Comparison of ENCODE assay signal across 25 cellular contexts in genomic region chr12:89448951-89449371, GRCh38.
DNase-seq lines count a peak whose midpoint lies in the region; ATAC-seq, FAIRE-seq and TF ChIP-seq lines count a peak whose summit lies in the region.
"Had no signal": no experiment of that assay in that cellular context is flagged by ENCODE, and none has a peak within 500 bp of the region (broad histone marks: within the 10 kb centered on the region; RNA-seq: fewer than 3 reads in every experiment).

No MANE protein-coding gene starts in this region.

- 35% methylated on average over 2 of the region's 2 CpGs for WGBS in K562 (ENCODE audit: insufficient coverage, low coverage, missing lambda C conversion rate)
- 29% methylated on average over 1 of the region's 2 CpGs for WGBS in mesenchymal stem cell

- peak; percentile 89 for DNase-seq in BJ (ENCODE audit: low read depth)
- peak; percentile 53 for DNase-seq in HFFc6
- DNase-seq in K562 (ENCODE audit: extremely low read depth in 1 of 4, low spot score in 3 of 4) = no peak
- peak; percentile 90 for DNase-seq in mesenchymal stem cell
- no peak for DNase-seq in naive thymus-derived CD4-positive, alpha-beta T cell
- DNase-seq in hepatic stellate cell (ENCODE audit: low spot score) = no peak
- no peak for DNase-seq in NAMALWA (ENCODE audit: low spot score)
- DNase-seq: activated B cell treated with CpG ODN at 0.5 μM for 24 hours; activated CD4-positive, alpha-beta T cell treated with anti-CD3 and anti-CD28 coated beads, Interleukin-2, amount 50 U/mL, for 4 hours; activated effector memory CD4-positive, alpha-beta T cell treated with anti-CD3 and anti-CD28 coated beads, Interleukin-2, amount 50 U/mL, for 16 hours; CD4-positive, alpha-beta T cell; GOT3; heart right ventricle; left ventricle myocardium superior; NCI-H2171; small intestine; stimulated activated CD4-positive, alpha-beta T cell treated with anti-CD3 and anti-CD28 coated beads, Interleukin-4, amount 100 ng/mL, for 1 hour; stimulated activated naive CD4-positive, alpha-beta T cell; T-helper 9 cell; testis had no signal

- no peak overlapping the region for H3K9ac ChIP-seq in K562 (ENCODE audit: insufficient read depth in 1 of 2, low read depth in 2 of 2, low read length in 2 of 2)
- no peak overlapping the region for H3K9ac ChIP-seq in mesenchymal stem cell (ENCODE audit: low read length)

- TF ChIP-seq CTCF in BJ (IDR thresholded peaks at IDR 0.05; ENCODE audit: insufficient read depth, low read depth, low read length) (no peak), HFFc6 (IDR thresholded peaks at IDR 0.05) (no peak), K562 (IDR thresholded peaks at IDR 0.05 in 2 of 3, conservative IDR thresholded peaks at IDR 0.05 in 1 of 3; ENCODE audit: insufficient read depth in 2 of 3, low read depth in 1 of 3, low read length in 3 of 3) (no peak)

- H2AFZ ChIP-seq in K562 (ENCODE audit: low read depth, low read length) = no peak overlapping the region
- no peak overlapping the region for H2AFZ ChIP-seq in mesenchymal stem cell (ENCODE audit: low read depth, low read length)

- H3K9me3 ChIP-seq in K562 (replicated peaks; ENCODE audit: control insufficient read depth, insufficient read depth, low read depth, low read length) (no peaks in the 10 kb centered on the region), mesenchymal stem cell (ENCODE audit: control insufficient read depth, low read length) (no peaks in the 10 kb centered on the region)
- no peaks in the 10 kb centered on the region for H3K9me3 ChIP-seq in naive thymus-derived CD4-positive, alpha-beta T cell (ENCODE audit: control insufficient read depth in 2 of 3, low read length in 3 of 3)
- H3K9me3 ChIP-seq: neutrophil, testis had no signal

- H3K27ac ChIP-seq in K562 (ENCODE audit: extremely low read depth, low read depth, low read length) (no peak overlapping the region), mesenchymal stem cell (ENCODE audit: low read length, poor library complexity, severe bottlenecking) (no peak overlapping the region)
- H3K27ac ChIP-seq in naive thymus-derived CD4-positive, alpha-beta T cell (ENCODE audit: low read depth, low read length) = no peak overlapping the region
- H3K27ac ChIP-seq: cardiac muscle cell, heart right ventricle, neutrophil, testis had no signal

- H2BK120ac ChIP-seq in mesenchymal stem cell (ENCODE audit: low read depth, low read length) = no peak overlapping the region

- ATAC-seq in K562 (no peak; the same call in 2 of the 3 replicates), HG03520 (IDR thresholded peaks at IDR 0.05; ENCODE audit: unreplicated experiment) (no peak)
- ATAC-seq in naive thymus-derived CD4-positive, alpha-beta T cell = no peak
- ATAC-seq: heart right ventricle, left ventricle myocardium superior had no signal

- H3K18ac ChIP-seq in mesenchymal stem cell (ENCODE audit: low read depth in 1 of 2, low read length in 2 of 2) = no peak overlapping the region

- no peak overlapping the region for H2BK15ac ChIP-seq in mesenchymal stem cell (ENCODE audit: low read depth, poor library complexity, severe bottlenecking)

- FAIRE-seq in K562 (lab: Jason Lieb, UNC) = peak; percentile 11
- FAIRE-seq: GM19239 had no signal

- CTCF ChIA-PET in BJ (lab: Yijun Ruan, JAX) (no interaction called here), K562 (lab: Yijun Ruan, JAX; ENCODE audit: low intra/inter-chr PET ratio) (no interaction called here)
- CTCF ChIA-PET in naive thymus-derived CD4-positive, alpha-beta T cell (lab: Charles Lee) = no interaction called here

- H3K4me3 ChIP-seq in BJ (ENCODE audit: low read depth, low read length) (no peak overlapping the region), K562 (no peak overlapping the region), mesenchymal stem cell (ENCODE audit: insufficient read depth in 1 of 2, low read depth in 1 of 2, low read length in 2 of 2) (no peak overlapping the region)
- H3K4me3 ChIP-seq in naive thymus-derived CD4-positive, alpha-beta T cell (ENCODE audit: low read length) = no peak overlapping the region
- H3K4me3 ChIP-seq: cardiac muscle cell, heart right ventricle, testis had no signal

- no peak overlapping the region for H4K91ac ChIP-seq in mesenchymal stem cell (ENCODE audit: low read length)

- H3K9me1 ChIP-seq in K562 (ENCODE audit: control insufficient read depth, insufficient read depth, low read length) = no peaks in the 10 kb centered on the region

- H3K4ac ChIP-seq in mesenchymal stem cell (ENCODE audit: low read depth in 1 of 2, low read length in 2 of 2) = no peak overlapping the region

- no TSS peak for BruUV-seq in K562 (replicated peaks; lab: Mats Ljungman, UMichigan)

- H3K36me3 ChIP-seq in BJ (ENCODE audit: control insufficient read depth, insufficient read depth, low read length) (no peaks in the 10 kb centered on the region), K562 (ENCODE audit: control insufficient read depth, insufficient read depth, low read length) (no peaks in the 10 kb centered on the region), mesenchymal stem cell (ENCODE audit: control insufficient read depth in 1 of 2, insufficient read depth in 2 of 2, low read depth in 1 of 2, low read length in 2 of 2) (peaks cover 0 to 4% of the 10 kb centered on the region in 2 experiments)
- H3K36me3 ChIP-seq in naive thymus-derived CD4-positive, alpha-beta T cell (ENCODE audit: control insufficient read depth in 2 of 3, insufficient read depth in 3 of 3, low read length in 3 of 3) = no peaks in the 10 kb centered on the region
- H3K36me3 ChIP-seq: cardiac muscle cell, heart right ventricle, neutrophil had no signal

- no peak overlapping the region for H2BK5ac ChIP-seq in mesenchymal stem cell (ENCODE audit: low read depth, low read length, poor library complexity, severe bottlenecking)

- peaks cover 5% of the 10 kb centered on the region; the same call in 1 of the 2 replicates for H3K9me3 Mint-ChIP-seq in HFFc6
- H3K9me3 Mint-ChIP-seq in naive thymus-derived CD4-positive, alpha-beta T cell = peaks cover 0 to 16% (median 0%) of the 10 kb centered on the region in 11 donors
- H3K9me3 Mint-ChIP-seq: activated B cell treated with CpG ODN at 0.5 μM for 24 hours; CD4-positive, alpha-beta T cell; dendritic cell treated with granulocyte-macrophage colony-stimulating factor and Interleukin-4, amounts not matched to agents 40 ng/mL and 50 ng/mL, for 4 days had no signal

- peaks cover 24% of the 10 kb centered on the region for H3K36me3 Mint-ChIP-seq in HFFc6 (ENCODE audit: low read depth)
- peaks cover 5 to 41% (median 29%) of the 10 kb centered on the region in 5 donors for H3K36me3 Mint-ChIP-seq in naive thymus-derived CD4-positive, alpha-beta T cell

- no peak overlapping the region for H4K8ac ChIP-seq in mesenchymal stem cell (ENCODE audit: low read length)

- no peak overlapping the region for H3K23ac ChIP-seq in mesenchymal stem cell (ENCODE audit: low read length in 2 of 2)

- peak overlapping the region; percentile 83 for H2AK5ac ChIP-seq in mesenchymal stem cell (ENCODE audit: low read length, severe bottlenecking)

- peaks cover 65% of the 10 kb centered on the region for H3K4me1 Mint-ChIP-seq in HFFc6 (ENCODE audit: low read depth)
- peaks cover 0 to 18% (median 0%) of the 10 kb centered on the region in 7 donors for H3K4me1 Mint-ChIP-seq in naive thymus-derived CD4-positive, alpha-beta T cell
- H3K4me1 Mint-ChIP-seq: activated B cell treated with CpG ODN at 0.5 μM for 24 hours had no signal

- POLR2A ChIA-PET in BJ (lab: Charles Lee) = interaction anchor here (0.5 kb wide), 1 partner anchor 16 kb away, joined by 3 read pairs; no protein-coding TSS in a partner anchor
- POLR2A ChIA-PET in K562 (lab: Yijun Ruan, JAX) = interaction anchor here (1.0 kb wide), 1 partner anchor 8 kb away, joined by 3 read pairs; no protein-coding TSS in a partner anchor
- POLR2A ChIA-PET in naive thymus-derived CD4-positive, alpha-beta T cell (lab: Charles Lee) = no interaction called here

- peak overlapping the region; percentile 38; the same call in 1 of the 2 replicates for H3K4me3 Mint-ChIP-seq in HFFc6
- H3K4me3 Mint-ChIP-seq in naive thymus-derived CD4-positive, alpha-beta T cell = no peak overlapping the region
- H3K4me3 Mint-ChIP-seq: activated B cell treated with CpG ODN at 0.5 μM for 24 hours; CD4-positive, alpha-beta T cell; dendritic cell treated with granulocyte-macrophage colony-stimulating factor and Interleukin-4, amounts not matched to agents 40 ng/mL and 50 ng/mL, for 4 days had no signal

- TF ChIP-seq POLR2A in K562 (conservative IDR thresholded peaks at IDR 0.05) = no peak

- in situ Hi-C loops in K562 (cut with MboI) = no loop called here

- H3K4me2 ChIP-seq in K562 (ENCODE audit: insufficient read depth, low read length) (no peak overlapping the region), mesenchymal stem cell (ENCODE audit: low read length, poor library complexity, severe bottlenecking) (no peak overlapping the region)

- no peaks in the 10 kb centered on the region for H3K27me3 Mint-ChIP-seq in HFFc6 (ENCODE audit: insufficient read depth)
- H3K27me3 Mint-ChIP-seq in naive thymus-derived CD4-positive, alpha-beta T cell = no peaks in the 10 kb centered on the region
- H3K27me3 Mint-ChIP-seq: activated B cell treated with CpG ODN at 0.5 μM for 24 hours; CD4-positive, alpha-beta T cell; dendritic cell treated with granulocyte-macrophage colony-stimulating factor and Interleukin-4, amounts not matched to agents 40 ng/mL and 50 ng/mL, for 4 days had no signal

- H2BK12ac ChIP-seq in mesenchymal stem cell (ENCODE audit: low read length in 2 of 2) = peak overlapping the region in 1 of 2 experiments; percentile 59

- no peaks in the 10 kb centered on the region for H3K79me2 ChIP-seq in K562 (ENCODE audit: control insufficient read depth, insufficient read depth, low read length)

- TF ChIP-seq RAD21 in K562 (CRISPR knock-in tag; conservative IDR thresholded peaks at IDR 0.05 in 1 of 2, IDR thresholded peaks at IDR 0.05 in 1 of 2) = no peak

- intact Hi-C loops in K562 (cut with micrococcal nuclease) = no loop called here
- intact Hi-C loops in naive thymus-derived CD4-positive, alpha-beta T cell (cut with micrococcal nuclease) = no loop called here

- peaks cover 0 to 4% of the 10 kb centered on the region in 2 experiments; a peak in 2 of 5 replicates for H3K4me1 ChIP-seq in K562 (replicated peaks in 1 of 2; ENCODE audit: control insufficient read depth in 2 of 2, insufficient read depth in 2 of 2, low read length in 2 of 2)
- peaks cover 2% of the 10 kb centered on the region for H3K4me1 ChIP-seq in mesenchymal stem cell (ENCODE audit: control insufficient read depth, insufficient read depth, low read depth, low read length)
- H3K4me1 ChIP-seq in naive thymus-derived CD4-positive, alpha-beta T cell (ENCODE audit: control insufficient read depth in 2 of 2, insufficient read depth in 2 of 2, low read length in 2 of 2) = no peaks in the 10 kb centered on the region

- H3K27ac Mint-ChIP-seq in HFFc6 = peak overlapping the region; percentile 85
- no peak overlapping the region for H3K27ac Mint-ChIP-seq in naive thymus-derived CD4-positive, alpha-beta T cell
- H3K27ac Mint-ChIP-seq: activated B cell treated with CpG ODN at 0.5 μM for 24 hours; CD4-positive, alpha-beta T cell; dendritic cell treated with granulocyte-macrophage colony-stimulating factor and Interleukin-4, amounts not matched to agents 40 ng/mL and 50 ng/mL, for 4 days had no signal

- H3K79me1 ChIP-seq in mesenchymal stem cell (replicated peaks; ENCODE audit: low read length, poor library complexity, severe bottlenecking) = peaks cover under 1% of the 10 kb centered on the region

- H3K14ac ChIP-seq in mesenchymal stem cell (ENCODE audit: low read length in 2 of 2) = no peak overlapping the region

- H3K27me3 ChIP-seq in BJ (ENCODE audit: control insufficient read depth, insufficient read depth, low read length) (no peaks in the 10 kb centered on the region), K562 (ENCODE audit: control insufficient read depth in 2 of 2, insufficient read depth in 2 of 2, low read length in 2 of 2) (no peaks in the 10 kb centered on the region), mesenchymal stem cell (ENCODE audit: control insufficient read depth in 1 of 2, insufficient read depth in 1 of 2, low read length in 2 of 2) (no peaks in the 10 kb centered on the region)
- no peaks in the 10 kb centered on the region for H3K27me3 ChIP-seq in naive thymus-derived CD4-positive, alpha-beta T cell (ENCODE audit: control insufficient read depth in 2 of 2, insufficient read depth in 2 of 2, low read length in 2 of 2)
- H3K27me3 ChIP-seq: cardiac muscle cell, heart right ventricle, neutrophil, testis had no signal

- no peak for TF ChIP-seq EP300 in K562 (IDR thresholded peaks at IDR 0.05; ENCODE audit: low read length)

- no peaks in the 10 kb centered on the region for H4K20me1 ChIP-seq in K562 (replicated peaks; ENCODE audit: control insufficient read depth, insufficient read depth, low read length)

Comparison
In these comparisons a context has a peak if more than half of its experiments do, and no peak if none do; other contexts are left out.
1. DNase-seq: peak in BJ (single experiment), HFFc6 (single experiment) and mesenchymal stem cell (single experiment); none in K562 (0 of 4), naive thymus-derived CD4-positive, alpha-beta T cell (0 of 9), hepatic stellate cell (single experiment) and NAMALWA (single experiment).